In the genomic region with DNA sequence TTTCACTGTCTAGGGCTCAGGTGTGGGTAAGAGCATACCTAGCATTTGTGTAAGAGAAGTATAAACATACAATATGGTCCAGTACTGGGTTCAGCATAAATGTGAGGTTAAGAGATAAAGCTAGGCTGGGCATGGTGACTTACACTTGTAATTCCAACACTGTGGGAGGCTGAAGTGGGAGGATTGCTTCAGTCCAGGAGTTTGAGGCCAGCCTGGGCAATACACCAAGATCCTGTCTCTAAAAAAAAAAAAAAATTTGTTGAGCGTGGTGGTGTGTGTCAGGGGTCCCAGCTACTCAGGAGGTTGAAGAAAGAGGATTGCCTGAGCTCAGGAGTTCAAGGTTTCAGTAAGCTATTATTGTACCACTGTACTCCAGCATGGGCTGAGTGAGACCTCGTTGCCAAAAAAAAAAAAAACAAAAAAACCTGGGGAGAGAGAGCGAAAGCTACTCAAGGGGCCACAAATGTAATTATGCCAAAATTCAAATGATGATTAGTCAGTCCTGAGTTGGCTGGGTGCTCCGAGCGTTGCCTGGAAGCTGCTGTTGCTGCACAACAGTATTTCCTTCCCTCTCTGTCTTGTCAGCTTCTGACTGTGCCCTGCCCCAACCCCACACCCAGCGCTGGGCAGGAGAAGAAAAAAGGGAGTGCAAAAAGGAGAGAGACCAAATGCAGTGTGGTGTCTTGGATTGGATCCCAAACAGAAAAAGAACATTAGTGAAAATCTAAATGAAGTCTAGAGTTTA, we compare ENCODE assay signal across 15 cellular contexts. TPM values are rescaled to one million over a fixed set of nuclear protein-coding genes. Genes with fewer than 3 reads are reported as not detected.
DNase-seq lines count a peak whose midpoint lies in the region; ATAC-seq, FAIRE-seq and TF ChIP-seq lines count a peak whose summit lies in the region.
"Had no signal": no experiment of that assay in that cellular context is flagged by ENCODE, and none has a peak within 500 bp of the region (broad histone marks: within the 10 kb centered on the region; RNA-seq: fewer than 3 reads in every experiment).

No MANE protein-coding gene starts in this region.

- H3K9ac ChIP-seq in astrocyte (ENCODE audit: low read length) = peak overlapping the region; percentile 51
- H3K9ac ChIP-seq: BLaER1 treated with 17β-estradiol and CSF1 and Interleukin-3, amounts not matched to agents 10 nM and 100 nM; KMS-11 had no signal

- H3K27ac ChIP-seq in right atrium auricular region (no peak overlapping the region), astrocyte (ENCODE audit: low read depth, low read length) (peak overlapping the region; percentile 81)
- H3K27ac ChIP-seq: KMS-11 had no signal

- H3K27ac Mint-ChIP-seq in astrocyte (ENCODE audit: unreplicated experiment) = no peak overlapping the region
- peak overlapping the region in 4 of 10 donors; percentile 38 to 82 (median 58) for H3K27ac Mint-ChIP-seq in naive thymus-derived CD8-positive, alpha-beta T cell
- H3K27ac Mint-ChIP-seq: H9 had no signal

- POLR2A ChIA-PET in naive thymus-derived CD8-positive, alpha-beta T cell (lab: Charles Lee) = interaction anchor here (0.7 kb wide), 1 partner anchor 19 kb away, joined by 4 read pairs; no protein-coding TSS in a partner anchor

- H3K4me3 Mint-ChIP-seq in astrocyte (ENCODE audit: unreplicated experiment) = no peak overlapping the region
- H3K4me3 Mint-ChIP-seq in naive thymus-derived CD8-positive, alpha-beta T cell = no peak overlapping the region
- H3K4me3 Mint-ChIP-seq: H9, nephron had no signal

- H3K4me1 ChIP-seq in right atrium auricular region = peaks cover 0 to 20% of the 10 kb centered on the region in 2 donors
- H3K4me1 ChIP-seq in astrocyte (ENCODE audit: insufficient read depth, low read length) = peaks cover 26% of the 10 kb centered on the region

- H3K36me3 Mint-ChIP-seq in astrocyte (ENCODE audit: low read depth, unreplicated experiment) = peaks cover 59% of the 10 kb centered on the region
- H3K36me3 Mint-ChIP-seq in naive thymus-derived CD8-positive, alpha-beta T cell = peaks cover 16 to 98% (median 43%) of the 10 kb centered on the region in 3 donors

- DNase-seq in Right ventricle myocardium superior (peak; percentile 54), right atrium auricular region (ENCODE audit: low spot score) (no peak), astrocyte (ENCODE audit: low read depth) (peak; percentile 89), head of caudate nucleus (peak in 37 of 42 donors; percentile 14 to 85 (median 52)), RPMI8226 (no peak), OCI-M1 (lab: John Stamatoyannopoulos, UW) (no peak)
- DNase-seq in naive thymus-derived CD8-positive, alpha-beta T cell = no peak
- DNase-seq: activated CD4-positive, CD25-positive, alpha-beta regulatory T cell; H9; NCI-H2081 treated with DMSO at 0.1 percent for 48 hours; stimulated activated naive CD4-positive, alpha-beta T cell treated with Interleukin-2 at 50 U/mL for 16 hours had no signal

- H2AFZ ChIP-seq in astrocyte (ENCODE audit: low read depth, low read length) = no peak overlapping the region

- H3K27me3 ChIP-seq in right atrium auricular region (no peaks in the 10 kb centered on the region), astrocyte (ENCODE audit: insufficient read depth, low read length) (no peaks in the 10 kb centered on the region)
- H3K27me3 ChIP-seq: BLaER1 treated with 17β-estradiol and CSF1 and Interleukin-3, amounts not matched to agents 10 nM and 100 nM had no signal

- FAIRE-seq in astrocyte (lab: Jason Lieb, UNC) = no peak

- no peak for TF ChIP-seq CTCF in right atrium auricular region (IDR thresholded peaks at IDR 0.05)
- no peak for TF ChIP-seq CTCF in astrocyte (IDR thresholded peaks at IDR 0.05; ENCODE audit: insufficient read depth, low read depth, low read length)

- peaks cover 64% of the 10 kb centered on the region for H3K36me3 ChIP-seq in right atrium auricular region
- peaks cover 19% of the 10 kb centered on the region for H3K36me3 ChIP-seq in astrocyte (ENCODE audit: insufficient read depth, low read length)

- H3K4me3 ChIP-seq in right atrium auricular region = no peak overlapping the region
- no peak overlapping the region for H3K4me3 ChIP-seq in astrocyte (ENCODE audit: insufficient read depth, low read depth, low read length)
- H3K4me3 ChIP-seq: BLaER1 treated with 17β-estradiol and CSF1 and Interleukin-3, amounts not matched to agents 10 nM and 100 nM had no signal

- peaks cover 13% of the 10 kb centered on the region for H3K4me1 Mint-ChIP-seq in astrocyte (ENCODE audit: low read depth, unreplicated experiment)
- peaks cover 0 to 5% (median 1%) of the 10 kb centered on the region in 4 donors for H3K4me1 Mint-ChIP-seq in naive thymus-derived CD8-positive, alpha-beta T cell

- no peaks in the 10 kb centered on the region for H4K20me1 ChIP-seq in astrocyte (ENCODE audit: insufficient read depth, low read length)

- H3K4me2 ChIP-seq in astrocyte (ENCODE audit: low read length) = peak overlapping the region; percentile 68
- H3K4me2 ChIP-seq: KMS-11 had no signal

- no peaks in the 10 kb centered on the region for H3K9me3 Mint-ChIP-seq in astrocyte (ENCODE audit: unreplicated experiment)
- H3K9me3 Mint-ChIP-seq in naive thymus-derived CD8-positive, alpha-beta T cell = no peaks in the 10 kb centered on the region
- H3K9me3 Mint-ChIP-seq: H9, nephron had no signal

- H3K9me3 ChIP-seq in right atrium auricular region (no peaks in the 10 kb centered on the region), astrocyte (ENCODE audit: insufficient read depth, low read depth, low read length) (no peaks in the 10 kb centered on the region)
- H3K9me3 ChIP-seq: BLaER1 treated with 17β-estradiol and CSF1 and Interleukin-3, amounts not matched to agents 10 nM and 100 nM had no signal

- no peaks in the 10 kb centered on the region for H3K79me2 ChIP-seq in astrocyte (ENCODE audit: insufficient read depth, low read length)

- no peaks in the 10 kb centered on the region for H3K27me3 Mint-ChIP-seq in astrocyte (ENCODE audit: low read depth, unreplicated experiment)
- H3K27me3 Mint-ChIP-seq in naive thymus-derived CD8-positive, alpha-beta T cell = no peaks in the 10 kb centered on the region

- intact Hi-C loops in Right ventricle myocardium superior (cut with DNase I) = no loop called here
- intact Hi-C loops in head of caudate nucleus (cut with DNase I) = no loop called here

- ATAC-seq in Right ventricle myocardium superior (ENCODE audit: poor library complexity) (peak; percentile 60), HG03439 (IDR thresholded peaks at IDR 0.05; ENCODE audit: unreplicated experiment) (no peak)
- no peak for ATAC-seq in naive thymus-derived CD8-positive, alpha-beta T cell

RNA-seq across cellular contexts. Expression of gene CMTR1, which starts 24.0 kb away (rescaled TPM):
- 29.0 TPM for total RNA-seq in Right ventricle myocardium superior
- 10 to 100 TPM; 20.4 to 21.1 TPM for total RNA-seq in right atrium auricular region
- 44.1 and 47.0 TPM in 2 replicates for total RNA-seq in astrocyte
- total RNA-seq in naive thymus-derived CD8-positive, alpha-beta T cell = 10 to 100 TPM; 65.1 to 66.8 TPM
- polyA plus RNA-seq in naive thymus-derived CD8-positive, alpha-beta T cell = 10 to 100 TPM; 19.2 to 28.0 (median 24.0) TPM

RNA-seq across cellular contexts. Expression of gene CCDC167, which starts 42.7 kb away (rescaled TPM):
- 24.4 TPM for total RNA-seq in Right ventricle myocardium superior
- total RNA-seq in right atrium auricular region = 10 to 100 TPM; 26.1 to 39.6 TPM
- total RNA-seq in astrocyte = 24.0 and 31.9 TPM in 2 replicates
- total RNA-seq in naive thymus-derived CD8-positive, alpha-beta T cell = 10 to 100 TPM; 17.9 TPM
- polyA plus RNA-seq in naive thymus-derived CD8-positive, alpha-beta T cell = 10 to 100 TPM; 64.3 to 74.7 (median 69.3) TPM

Comparison
In these comparisons a context has a peak if more than half of its experiments do, and no peak if none do; other contexts are left out.
1. DNase-seq: peak in Right ventricle myocardium superior (single experiment), astrocyte (single experiment) and head of caudate nucleus (37 of 42); none in right atrium auricular region (single experiment), RPMI8226 (single experiment), naive thymus-derived CD8-positive, alpha-beta T cell (0 of 10) and OCI-M1 (single experiment).